ENCODE assay signal across 1 cellular context in genomic region chr10:11906714-11907113, GRCh38.
TF ChIP-seq lines count a peak whose summit lies in the region.

No MANE protein-coding gene starts in this region.

TF ChIP-seq in K562, 482 proteins besides CTCF, POLR2A, EP300 and RAD21 (continued from another document):
- TF ChIP-seq ZFP91 (CRISPR knock-in tag; IDR thresholded peaks at IDR 0.05) (no peak), CREB5 (CRISPR knock-in tag; IDR thresholded peaks at IDR 0.05) (no peak), ZC3H4 (CRISPR knock-in tag; IDR thresholded peaks at IDR 0.05; ENCODE audit: borderline replicate concordance) (no peak), PPARD (CRISPR knock-in tag; IDR thresholded peaks at IDR 0.05) (no peak), EHMT2 (IDR thresholded peaks at IDR 0.05) (no peak), MBD1 (CRISPR knock-in tag; IDR thresholded peaks at IDR 0.05) (no peak), KDM1A (IDR thresholded peaks at IDR 0.05) (no peak), ZFP30 (CRISPR knock-in tag; IDR thresholded peaks at IDR 0.05; ENCODE audit: borderline replicate concordance) (no peak), ETV5 (CRISPR knock-in tag; IDR thresholded peaks at IDR 0.05; ENCODE audit: low read depth) (no peak), CBX5 (IDR thresholded peaks at IDR 0.05; ENCODE audit: borderline replicate concordance, low read depth) (no peak), MAX (CRISPR knock-in tag; IDR thresholded peaks at IDR 0.05) (no peak), JUN (IDR thresholded peaks at IDR 0.05; ENCODE audit: borderline replicate concordance, low read depth, low read length) (no peak), JUN (CRISPR knock-in tag; IDR thresholded peaks at IDR 0.05; ENCODE audit: borderline replicate concordance) (no peak)
TF ChIP-seq in K562: peak in this region for 0.
